Comparison of ENCODE assay signal across 18 cellular contexts in the genomic region with DNA sequence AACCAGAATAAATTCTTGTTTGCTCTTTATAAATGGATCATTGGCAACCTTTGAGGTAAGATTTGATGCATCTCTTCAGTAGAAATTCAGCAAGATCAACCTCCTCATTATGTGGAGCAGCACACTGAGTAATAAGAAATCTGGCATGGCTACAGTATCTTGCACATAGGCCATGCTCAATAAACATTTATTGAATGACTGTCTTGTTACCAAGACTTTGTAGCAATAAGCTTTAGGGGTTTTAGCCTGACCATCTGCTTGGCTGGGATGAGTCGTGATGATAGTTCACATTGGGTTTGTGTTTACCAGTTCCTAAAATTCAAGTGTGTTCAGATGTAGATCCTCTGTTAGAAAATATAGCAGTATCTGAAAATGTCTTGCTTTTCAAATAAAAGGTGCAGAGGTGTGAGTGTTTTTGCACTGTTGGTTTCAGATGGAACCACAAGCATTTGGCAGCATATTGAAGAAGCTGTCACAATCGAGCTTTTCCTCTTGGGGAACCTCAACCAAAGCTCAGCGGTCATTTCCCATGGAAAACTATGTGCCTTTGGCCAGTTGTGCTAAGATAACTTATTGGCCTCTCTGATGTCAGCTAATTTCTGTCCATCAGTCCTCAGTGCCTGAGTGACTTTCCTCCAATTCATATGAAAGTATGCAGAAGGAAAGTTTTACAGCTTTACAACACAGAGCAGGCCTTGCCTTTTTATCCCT.
DNase-seq lines count a peak whose midpoint lies in the region; ATAC-seq, FAIRE-seq and TF ChIP-seq lines count a peak whose summit lies in the region.
"Had no signal": no experiment of that assay in that cellular context is flagged by ENCODE, and none has a peak within 500 bp of the region (broad histone marks: within the 10 kb centered on the region; RNA-seq: fewer than 3 reads in every experiment).

No MANE protein-coding gene starts in this region.

- H3K27ac ChIP-seq in endothelial cell of umbilical vein (ENCODE audit: insufficient read depth, low read depth, low read length) = no peak overlapping the region
- no peak overlapping the region for H3K27ac ChIP-seq in substantia nigra (ENCODE audit: low read depth, low read length, poor library complexity, severe bottlenecking)
- H3K27ac ChIP-seq in ovary = no peak overlapping the region
- H3K27ac ChIP-seq in mesendoderm (ENCODE audit: low read depth, low read length) = no peak overlapping the region
- H3K27ac ChIP-seq: BLaER1, heart left ventricle, sigmoid colon had no signal

- TF ChIP-seq EP300 in ovary (IDR thresholded peaks at IDR 0.05) = no peak

- H2AFZ ChIP-seq in endothelial cell of umbilical vein (ENCODE audit: low read depth, low read length) = no peak overlapping the region

- dilution Hi-C loops in endothelial cell of umbilical vein (cut with MboI; ENCODE audit: extremely low pct_ligation_motif_present, low sequenced_read_pairs) = no loop called here

- H2BK15ac ChIP-seq in mesendoderm (replicated peaks; ENCODE audit: low read depth) = no peak overlapping the region

- CTCF ChIA-PET in BJ (lab: Yijun Ruan, JAX) = interaction anchor here (0.6 to 2.4 kb wide), 10 partner anchors 14 to 460 kb away, joined by 3 to 26 read pairs (median 4); no protein-coding TSS in a partner anchor
- CTCF ChIA-PET in endothelial cell of umbilical vein (lab: Charles Lee) = interaction anchor here (1.0 to 2.6 kb wide), 3 partner anchors 30 to 555 kb away, joined by 3 to 24 read pairs (median 6); no protein-coding TSS in a partner anchor

- H4K20me1 ChIP-seq in endothelial cell of umbilical vein (replicated peaks; ENCODE audit: control insufficient read depth, extremely low read depth, insufficient read depth, low read length) = no peaks in the 10 kb centered on the region
- H4K20me1 ChIP-seq: BLaER1 had no signal

- H3K79me2 ChIP-seq in endothelial cell of umbilical vein (ENCODE audit: control insufficient read depth, insufficient read depth, low read length) (no peaks in the 10 kb centered on the region), mesendoderm (ENCODE audit: control insufficient read depth, insufficient read depth, low read length) (no peaks in the 10 kb centered on the region)

- no peaks in the 10 kb centered on the region for H3K79me1 ChIP-seq in mesendoderm (ENCODE audit: low read length)

- FAIRE-seq in endothelial cell of umbilical vein (lab: Jason Lieb, UNC) = peak; percentile 21
- FAIRE-seq: D721Med had no signal

- DNase-seq in BJ (ENCODE audit: low read depth) (peak; percentile 43), LHCN-M2 (ENCODE audit: low read depth) (peak; percentile 83), endothelial cell of umbilical vein (ENCODE audit: low read depth, low spot score) (no peak), mucosa of descending colon (no peak), substantia nigra (lab: John Stamatoyannopoulos, UW) (no peak), ovary (no peak), mesendoderm (no peak)
- DNase-seq: activated CD4-positive, alpha-beta T cell treated with anti-CD3 and anti-CD28 coated beads, Interleukin-2, amount 50 U/mL, for 48 hours; activated T-cell treated with anti-CD3 and anti-CD28 coated beads, Interleukin-2, amount 50 U/mL, for 24 hours; caudate nucleus; islet precursor cell; NCI-H2029; sigmoid colon; stimulated activated CD4-positive, alpha-beta T cell treated with anti-CD3 and anti-CD28 coated beads, Interleukin-2, amount 100 ng/mL, for 24 hours had no signal

- intact Hi-C loops in endothelial cell of umbilical vein (cut with micrococcal nuclease) = no loop called here
- intact Hi-C loops in mucosa of descending colon (cut with DNase I, micrococcal nuclease) = no loop called here
- intact Hi-C loops in ovary (cut with DNase I) = no loop called here

- H3K4me1 ChIP-seq in endothelial cell of umbilical vein (ENCODE audit: control insufficient read depth, extremely low read depth, insufficient read depth, low read length) (no peaks in the 10 kb centered on the region), mucosa of descending colon (ENCODE audit: low read depth) (no peaks in the 10 kb centered on the region), ovary (ENCODE audit: insufficient read depth) (no peaks in the 10 kb centered on the region), mesendoderm (ENCODE audit: control insufficient read depth, low read depth, low read length) (no peaks in the 10 kb centered on the region)
- H3K4me1 ChIP-seq: BLaER1, HAP-1 had no signal

- H2BK5ac ChIP-seq in mesendoderm (ENCODE audit: low read length) = no peak overlapping the region

- ATAC-seq in mucosa of descending colon = peak; percentile 30

- H3K4me3 ChIP-seq in BJ (ENCODE audit: low read depth, low read length) (no peak overlapping the region), endothelial cell of umbilical vein (replicated peaks in 1 of 3; ENCODE audit: insufficient read depth in 1 of 3, low read depth in 1 of 3, low read length in 3 of 3) (no peak overlapping the region), mucosa of descending colon (no peak overlapping the region), ovary (no peak overlapping the region), mesendoderm (ENCODE audit: low read length) (no peak overlapping the region)
- H3K4me3 ChIP-seq: BLaER1, HAP-1, heart left ventricle, sigmoid colon had no signal

- WGBS in ovary, 3 donors = 73 to 79% (median 77%) methylated on average over 3 of the region's 3 CpGs
- WGBS in mesendoderm (ENCODE audit: extremely low coverage, insufficient coverage, low lambda C conversion rate) = no CpG with 5 or more reads among the region's 3 CpGs

- no peak overlapping the region for H3K9ac ChIP-seq in endothelial cell of umbilical vein (replicated peaks; ENCODE audit: extremely low read depth, insufficient read depth, low read length)
- H3K9ac ChIP-seq in mesendoderm (ENCODE audit: low read length) = no peak overlapping the region
- H3K9ac ChIP-seq: BLaER1 had no signal

- H4K8ac ChIP-seq in mesendoderm (ENCODE audit: low read depth, low read length) = no peak overlapping the region

- H2BK120ac ChIP-seq in mesendoderm (ENCODE audit: low read depth, low read length) = no peak overlapping the region

- H3K9me1 ChIP-seq in endothelial cell of umbilical vein (replicated peaks; ENCODE audit: control insufficient read depth, extremely low read depth, insufficient read depth, low read length) = no peaks in the 10 kb centered on the region

- H3K56ac ChIP-seq in mesendoderm (ENCODE audit: low read length) = no peak overlapping the region

- TF ChIP-seq CTCF in BJ (IDR thresholded peaks at IDR 0.05; ENCODE audit: insufficient read depth, low read depth, low read length) (no peak), endothelial cell of umbilical vein (IDR thresholded peaks at IDR 0.05; ENCODE audit: extremely low read depth in 1 of 2, insufficient read depth in 1 of 2, low read depth in 1 of 2, low read length in 2 of 2) (no peak), mucosa of descending colon (IDR thresholded peaks at IDR 0.05) (no peak), ovary (IDR thresholded peaks at IDR 0.05) (no peak)

- H4K5ac ChIP-seq in mesendoderm (ENCODE audit: low read length) = no peak overlapping the region

- no peaks in the 10 kb centered on the region for H3K36me3 ChIP-seq in BJ (ENCODE audit: control insufficient read depth, insufficient read depth, low read length)
- no peaks in the 10 kb centered on the region for H3K36me3 ChIP-seq in endothelial cell of umbilical vein (ENCODE audit: control insufficient read depth in 2 of 2, extremely low read depth in 1 of 2, insufficient read depth in 2 of 2, low read length in 2 of 2)
- H3K36me3 ChIP-seq in mucosa of descending colon (ENCODE audit: low read depth) = no peaks in the 10 kb centered on the region
- no peaks in the 10 kb centered on the region for H3K36me3 ChIP-seq in ovary
- no peaks in the 10 kb centered on the region for H3K36me3 ChIP-seq in mesendoderm (ENCODE audit: control insufficient read depth, insufficient read depth, low read length)
- H3K36me3 ChIP-seq: BLaER1, HAP-1, heart left ventricle, sigmoid colon had no signal

- POLR2A ChIA-PET in BJ (lab: Charles Lee) = no interaction called here
- POLR2A ChIA-PET in endothelial cell of umbilical vein (lab: Charles Lee) = no interaction called here

- no peak overlapping the region for H3K23ac ChIP-seq in mesendoderm (ENCODE audit: low read length)

- BruUV-seq in endothelial cell of umbilical vein (replicated peaks; lab: Mats Ljungman, UMichigan) = no TSS peak

- no peaks in the 10 kb centered on the region for H3K27me3 ChIP-seq in BJ (ENCODE audit: control insufficient read depth, insufficient read depth, low read length)
- H3K27me3 ChIP-seq in endothelial cell of umbilical vein (ENCODE audit: control insufficient read depth in 2 of 2, insufficient read depth in 2 of 2, low read length in 2 of 2) = no peaks in the 10 kb centered on the region
- no peaks in the 10 kb centered on the region for H3K27me3 ChIP-seq in ovary
- H3K27me3 ChIP-seq in mesendoderm (ENCODE audit: insufficient read depth, low read length, poor library complexity) = no peaks in the 10 kb centered on the region
- H3K27me3 ChIP-seq: BLaER1, heart left ventricle, sigmoid colon had no signal

- no peak for TF ChIP-seq POLR2A in endothelial cell of umbilical vein (IDR thresholded peaks at IDR 0.05; ENCODE audit: low read depth, low read length)
- TF ChIP-seq POLR2A in ovary (IDR thresholded peaks at IDR 0.05) = no peak

- H2AK5ac ChIP-seq in mesendoderm (ENCODE audit: low read length) = no peak overlapping the region

- no peak overlapping the region for H3K4me2 ChIP-seq in endothelial cell of umbilical vein (ENCODE audit: insufficient read depth, low read length)
- H3K4me2 ChIP-seq in mesendoderm (ENCODE audit: low read length) = no peak overlapping the region
- H3K4me2 ChIP-seq: BLaER1 had no signal

- H3K18ac ChIP-seq in mesendoderm (ENCODE audit: low read length) = no peak overlapping the region

- H3K9me3 ChIP-seq in endothelial cell of umbilical vein (replicated peaks; ENCODE audit: control insufficient read depth, insufficient read depth, low read length) (no peaks in the 10 kb centered on the region), mucosa of descending colon (no peaks in the 10 kb centered on the region), ovary (no peaks in the 10 kb centered on the region)
- H3K9me3 ChIP-seq: BLaER1, HAP-1, heart left ventricle, sigmoid colon had no signal

- H3K4ac ChIP-seq in mesendoderm (ENCODE audit: low read depth, low read length) = no peak overlapping the region

TF ChIP-seq in endothelial cell of umbilical vein, 7 proteins besides CTCF, POLR2A, EP300 and RAD21 (continues in another document):
- no peak for TF ChIP-seq GATA2 (IDR thresholded peaks at IDR 0.05; ENCODE audit: insufficient read depth, insufficient read length, low read depth, low read length)
- TF ChIP-seq FOS (IDR thresholded peaks at IDR 0.05; ENCODE audit: borderline replicate concordance, insufficient read depth, low read length) = no peak
- TF ChIP-seq POLR2AphosphoS5 (IDR thresholded peaks at IDR 0.05; ENCODE audit: insufficient read depth, low read depth, low read length) = no peak
- no peak for TF ChIP-seq JUN (IDR thresholded peaks at IDR 0.05; ENCODE audit: borderline replicate concordance, insufficient read depth, insufficient read length, low read depth)
- no peak for TF ChIP-seq EZH2 (IDR thresholded peaks at IDR 0.05; ENCODE audit: borderline replicate concordance, low read depth, low read length, severe bottlenecking)
- no peak for TF ChIP-seq MYC (IDR thresholded peaks at IDR 0.05; ENCODE audit: low read depth, low read length)

Comparison
In these comparisons a context has a peak if more than half of its experiments do, and no peak if none do; other contexts are left out.
1. DNase-seq: peak in BJ (single experiment) and LHCN-M2 (single experiment); none in endothelial cell of umbilical vein (single experiment), mucosa of descending colon (0 of 3), substantia nigra (0 of 49), ovary (0 of 5) and mesendoderm (single experiment).